Comparison of ENCODE assay signal across 8 cellular contexts in genomic region chr22:36816635-36817428, GRCh38. TPM values are rescaled to one million over a fixed set of nuclear protein-coding genes. Genes with fewer than 3 reads are reported as not detected.
DNase-seq lines count a peak whose midpoint lies in the region; ATAC-seq and TF ChIP-seq lines count a peak whose summit lies in the region.

PVALB (minus strand) TSS chr22:36817035; CDS start chr22:36817005, 30 bp downstream.

- no peak for ATAC-seq in GM21619 (IDR thresholded peaks at IDR 0.05; ENCODE audit: unreplicated experiment)
- no peak for ATAC-seq in HG03139 (IDR thresholded peaks at IDR 0.05; ENCODE audit: unreplicated experiment)

- H3K36me3 ChIP-seq in ES-I3 (ENCODE audit: insufficient read depth, low read length) = no peaks in the 10 kb centered on the region
- no peaks in the 10 kb centered on the region for H3K36me3 ChIP-seq in prostate gland

- peak; percentile 93 for DNase-seq in RPMI8226
- peak; percentile 27 to 65 for DNase-seq in foreskin fibroblast
- DNase-seq in prostate gland (ENCODE audit: low spot score) = no peak
- no peak for DNase-seq in SW 1271 (lab: John Stamatoyannopoulos, UW)
- DNase-seq in putamen (ENCODE audit: low spot score) = no peak

- H3K4me3 ChIP-seq in foreskin fibroblast (ENCODE audit: low read depth in 1 of 2, low read length in 2 of 2) = no peak within 1 kb of the TSS
- H3K4me3 ChIP-seq in prostate gland = peak within 1 kb of the TSS; percentile 5 to 11

- H3K9ac ChIP-seq in ES-I3 (ENCODE audit: low read depth, low read length) = peak within 1 kb of the TSS; percentile 61

- no peak for TF ChIP-seq CTCF in foreskin fibroblast (IDR thresholded peaks at IDR 0.05; ENCODE audit: low read depth, low read length)
- TF ChIP-seq CTCF in prostate gland (IDR thresholded peaks at IDR 0.05) = no peak

- H3K27me3 ChIP-seq in prostate gland (replicated peaks; ENCODE audit: insufficient read depth) = peaks cover 27% of the 10 kb centered on the region

- H3K27ac ChIP-seq in prostate gland = no peak within 1 kb of the TSS

- 1% methylated on average over 71 of the region's 74 CpGs for WGBS in prostate gland

- H3K9me3 ChIP-seq in ES-I3 (ENCODE audit: control insufficient read depth, insufficient read depth, low read length) (no peaks in the 10 kb centered on the region), prostate gland (no peaks in the 10 kb centered on the region)

- intact Hi-C loops in prostate gland (cut with DNase I) = no loop called here

- TF ChIP-seq POLR2A in prostate gland (IDR thresholded peaks at IDR 0.05) = no peak

- H3K4me1 ChIP-seq in ES-I3 (ENCODE audit: insufficient read depth, low read length) (peaks cover 30% of the 10 kb centered on the region), prostate gland (replicated peaks) (no peaks in the 10 kb centered on the region)

RNA-seq across cellular contexts. Expression of gene PVALB, which starts in this region (rescaled TPM):
- 1 to 10 TPM in 1 of 2 donors, not detected in 1; 3.1 TPM for total RNA-seq in prostate gland

Comparison
In these comparisons a context has a peak if more than half of its experiments do, and no peak if none do; other contexts are left out.
1. DNase-seq: peak in RPMI8226 (single experiment) and foreskin fibroblast (2 of 2); none in prostate gland (single experiment), SW 1271 (0 of 2) and putamen (single experiment).
2. H3K4me3 ChIP-seq: peak in prostate gland (2 of 2); none in foreskin fibroblast (0 of 2).